Comparison of ENCODE assay signal across 16 cellular contexts in the genomic region with DNA sequence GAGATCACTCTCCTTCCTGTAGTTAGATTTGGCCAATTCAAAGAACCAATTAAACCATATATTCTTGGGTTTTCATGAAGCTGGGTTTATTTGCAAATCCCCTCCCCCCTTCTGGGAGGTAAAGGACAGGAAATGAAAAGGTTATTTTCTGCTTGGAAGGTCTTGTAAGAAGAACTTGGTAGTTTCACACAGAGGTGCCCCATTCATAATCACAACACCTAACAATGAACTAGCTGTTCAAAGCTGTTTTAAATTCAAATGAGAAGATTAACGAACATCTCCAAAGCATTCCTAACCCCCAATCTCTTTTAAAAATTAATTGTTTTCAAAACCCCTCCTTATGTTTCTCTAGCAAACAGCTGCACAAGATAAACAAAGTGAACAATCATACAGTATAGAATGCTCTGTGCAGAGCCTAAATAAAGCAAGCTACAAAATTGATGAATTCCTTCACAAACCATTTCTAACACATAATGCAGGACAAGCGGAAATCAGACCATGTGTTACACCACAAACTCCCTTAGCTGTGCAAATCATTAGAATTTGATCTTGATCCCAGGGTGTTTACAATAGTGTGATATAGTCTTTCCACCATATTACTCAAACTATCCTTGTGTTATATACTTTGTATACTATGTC.
"Had no signal": no experiment of that assay in that cellular context is flagged by ENCODE, and none has a peak within 500 bp of the region (broad histone marks: within the 10 kb centered on the region; RNA-seq: fewer than 3 reads in every experiment).

No MANE protein-coding gene starts in this region.

- H3K4me3 ChIP-seq: psoas muscle, transverse colon had no signal

- H3K27me3 ChIP-seq: transverse colon had no signal

- H3K36me3 ChIP-seq: transverse colon had no signal

- H3K9me3 ChIP-seq: psoas muscle, transverse colon had no signal

- DNase-seq: activated CD4-positive, alpha-beta memory T cell treated with anti-CD3 and anti-CD28 coated beads for 36 hours; activated gamma-delta T cell treated with Interleukin-2 at 50 U/mL for 16 hours; activated naive CD8-positive, alpha-beta T cell treated with anti-CD3 and anti-CD28 coated beads, Interleukin-2, amount 10 ng/mL, durations not matched to agents 7 days and 5 days; activated T-cell treated with anti-CD3 and anti-CD28 coated beads, Interleukin-2, amount 50 U/mL, for 48 hours; anterior cingulate cortex; hippocampal formation; left colon; naive thymus-derived CD8-positive, alpha-beta T cell; psoas muscle; stimulated activated CD4-positive, alpha-beta T cell treated with anti-CD3 and anti-CD28 coated beads, Interleukin-2, amount 100 ng/mL, for 24 hours; stimulated activated naive B cell treated with anti-CD40 and anti-IgM and Interleukin-4, amounts not matched to agents 10 μg/mL and 1 μg/mL and 100 μg/mL, for 72 hours; substantia nigra; T1000; transverse colon had no signal

- ATAC-seq: esophagus mucosa; left colon; naive thymus-derived CD8-positive, alpha-beta T cell; psoas muscle; sciatic nerve; stimulated activated naive B cell treated with anti-CD40 and anti-IgM and Interleukin-4, amounts not matched to agents 10 μg/mL and 1 μg/mL and 100 μg/mL, for 72 hours had no signal

- H3K4me1 ChIP-seq: psoas muscle, transverse colon had no signal
